ENCODE assay signal across 13 cellular contexts in the genomic region with DNA sequence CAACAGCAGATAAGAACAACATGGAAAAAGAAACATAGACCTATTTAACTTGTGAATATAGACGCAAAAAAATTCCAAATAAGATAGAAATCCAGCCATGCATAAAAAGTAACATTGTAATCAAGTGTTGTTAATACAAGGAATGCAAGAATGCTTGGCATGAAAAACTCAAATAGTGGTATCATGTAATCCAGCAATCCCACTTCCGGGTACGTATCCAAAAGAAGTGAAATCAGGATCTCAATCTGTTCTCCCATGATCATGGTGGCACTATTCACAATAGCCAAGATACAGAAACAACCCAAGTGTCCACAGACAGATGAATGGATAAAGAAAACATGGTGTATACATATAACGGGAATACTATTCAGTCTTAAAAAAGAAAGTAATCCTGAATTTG.
"Had no signal": no experiment of that assay in that cellular context is flagged by ENCODE, and none has a peak within 500 bp of the region (broad histone marks: within the 10 kb centered on the region; RNA-seq: fewer than 3 reads in every experiment).

No MANE protein-coding gene starts in this region.

- ATAC-seq: effector memory CD8-positive, alpha-beta T cell had no signal

- H3K27ac Mint-ChIP-seq: activated naive CD8-positive, alpha-beta T cell treated with anti-CD3 and anti-CD28 coated beads for 36 hours; effector memory CD8-positive, alpha-beta T cell; immature natural killer cell; nephron progenitor cell had no signal

- H3K4me3 Mint-ChIP-seq: activated naive CD8-positive, alpha-beta T cell treated with anti-CD3 and anti-CD28 coated beads for 36 hours; effector memory CD8-positive, alpha-beta T cell; immature natural killer cell; nephron progenitor cell had no signal

- H3K36me3 ChIP-seq: ascending aorta, ovary had no signal

- H3K27me3 Mint-ChIP-seq: effector memory CD8-positive, alpha-beta T cell had no signal

- H3K4me1 Mint-ChIP-seq: activated naive CD8-positive, alpha-beta T cell treated with anti-CD3 and anti-CD28 coated beads for 36 hours; immature natural killer cell; nephron progenitor cell had no signal

- H3K4me3 ChIP-seq: ascending aorta, lung, ovary had no signal

- H3K27ac ChIP-seq: ascending aorta, ovary had no signal

- H3K9me3 ChIP-seq: ascending aorta, ovary had no signal

- H3K27me3 ChIP-seq: ascending aorta, ovary had no signal

- H3K36me3 Mint-ChIP-seq: activated naive CD8-positive, alpha-beta T cell treated with anti-CD3 and anti-CD28 coated beads for 36 hours; immature natural killer cell had no signal

- DNase-seq: activated CD4-positive, alpha-beta T cell treated with anti-CD3 and anti-CD28 coated beads for 1 hour; activated CD4-positive, alpha-beta T cell treated with anti-CD3 and anti-CD28 coated beads, Interleukin-2, amount 50 U/mL, for 48 hours; activated gamma-delta T cell; activated naive CD8-positive, alpha-beta T cell treated with anti-CD3 and anti-CD28 coated beads for 36 hours; activated T-cell treated with anti-CD3 and anti-CD28 coated beads, Interleukin-2, amount 50 U/mL, for 48 hours; caudate nucleus; effector memory CD8-positive, alpha-beta T cell; erythroblast; immature natural killer cell; nephron progenitor cell; ovary had no signal

- H3K9me3 Mint-ChIP-seq: activated naive CD8-positive, alpha-beta T cell treated with anti-CD3 and anti-CD28 coated beads for 36 hours; effector memory CD8-positive, alpha-beta T cell; immature natural killer cell had no signal
